1 cellular context compared by ENCODE assay signal in the genomic region with DNA sequence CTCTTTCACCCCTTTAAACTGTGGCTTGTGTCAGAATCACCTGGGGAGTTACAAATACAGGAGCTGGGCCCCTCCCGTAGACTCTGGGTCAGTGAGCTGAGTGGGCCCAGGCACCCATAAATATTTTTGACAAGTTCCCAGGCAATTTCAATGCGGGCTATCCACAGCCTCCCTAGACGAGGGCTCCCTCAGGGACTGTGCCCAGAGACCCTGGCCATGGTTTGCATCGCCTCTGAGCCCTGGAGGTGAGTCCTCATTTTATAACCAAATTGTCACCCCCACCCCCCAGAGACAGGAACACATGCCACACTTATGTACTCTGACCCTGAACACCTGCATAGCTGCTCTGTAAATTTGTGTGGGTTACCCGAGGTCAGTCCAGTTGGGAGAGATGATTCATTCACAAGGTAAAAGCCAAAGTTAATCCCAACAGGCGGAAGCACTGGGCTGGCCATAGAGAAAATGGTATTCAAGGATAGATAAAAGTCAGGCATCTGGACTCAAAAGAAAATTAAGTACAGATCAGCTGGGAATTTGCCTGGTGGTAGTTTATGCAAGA.
TF ChIP-seq lines count a peak whose summit lies in the region.

No MANE protein-coding gene starts in this region.

TF ChIP-seq in HepG2, 621 proteins besides CTCF, POLR2A, EP300 and RAD21 (continued from another document):
- TF ChIP-seq, protein P1, sequence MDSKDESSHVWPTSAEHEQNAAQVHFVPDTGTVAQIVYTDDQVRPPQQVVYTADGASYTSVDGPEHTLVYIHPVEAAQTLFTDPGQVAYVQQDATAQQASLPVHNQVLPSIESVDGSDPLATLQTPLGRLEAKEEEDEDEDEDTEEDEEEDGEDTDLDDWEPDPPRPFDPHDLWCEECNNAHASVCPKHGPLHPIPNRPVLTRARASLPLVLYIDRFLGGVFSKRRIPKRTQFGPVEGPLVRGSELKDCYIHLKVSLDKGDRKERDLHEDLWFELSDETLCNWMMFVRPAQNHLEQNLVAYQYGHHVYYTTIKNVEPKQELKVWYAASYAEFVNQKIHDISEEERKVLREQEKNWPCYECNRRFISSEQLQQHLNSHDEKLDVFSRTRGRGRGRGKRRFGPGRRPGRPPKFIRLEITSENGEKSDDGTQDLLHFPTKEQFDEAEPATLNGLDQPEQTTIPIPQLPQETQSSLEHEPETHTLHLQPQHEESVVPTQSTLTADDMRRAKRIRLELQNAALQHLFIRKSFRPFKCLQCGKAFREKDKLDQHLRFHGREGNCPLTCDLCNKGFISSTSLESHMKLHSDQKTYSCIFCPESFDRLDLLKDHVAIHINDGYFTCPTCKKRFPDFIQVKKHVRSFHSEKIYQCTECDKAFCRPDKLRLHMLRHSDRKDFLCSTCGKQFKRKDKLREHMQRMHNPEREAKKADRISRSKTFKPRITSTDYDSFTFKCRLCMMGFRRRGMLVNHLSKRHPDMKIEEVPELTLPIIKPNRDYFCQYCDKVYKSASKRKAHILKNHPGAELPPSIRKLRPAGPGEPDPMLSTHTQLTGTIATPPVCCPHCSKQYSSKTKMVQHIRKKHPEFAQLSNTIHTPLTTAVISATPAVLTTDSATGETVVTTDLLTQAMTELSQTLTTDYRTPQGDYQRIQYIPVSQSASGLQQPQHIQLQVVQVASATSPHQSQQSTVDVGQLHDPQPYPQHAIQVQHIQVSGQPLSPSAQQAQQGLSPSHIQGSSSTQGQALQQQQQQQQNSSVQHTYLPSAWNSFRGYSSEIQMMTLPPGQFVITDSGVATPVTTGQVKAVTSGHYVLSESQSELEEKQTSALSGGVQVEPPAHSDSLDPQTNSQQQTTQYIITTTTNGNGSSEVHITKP (CRISPR knock-in tag; IDR thresholded peaks at IDR 0.05; ENCODE audit: low read depth): no peak
- no peak for TF ChIP-seq ZNF724P (CRISPR knock-in tag; IDR thresholded peaks at IDR 0.05; ENCODE audit: borderline replicate concordance)
- peak; percentile 79; the same call in 1 of the 2 replicates for TF ChIP-seq RXRB (CRISPR knock-in tag; IDR thresholded peaks at IDR 0.05; ENCODE audit: borderline replicate concordance)
